In genomic region chr13:113047587-113047986, GRCh38 we compare ENCODE assay signal across 23 cellular contexts. TPM values are rescaled to one million over a fixed set of nuclear protein-coding genes. Genes with fewer than 3 reads are reported as not detected.
DNase-seq lines count a peak whose midpoint lies in the region; ATAC-seq, FAIRE-seq and TF ChIP-seq lines count a peak whose summit lies in the region.
"Had no signal": no experiment of that assay in that cellular context is flagged by ENCODE, and none has a peak within 500 bp of the region (broad histone marks: within the 10 kb centered on the region; RNA-seq: fewer than 3 reads in every experiment).

No MANE protein-coding gene starts in this region.

- H3K9ac ChIP-seq in kidney (ENCODE audit: low read length in 2 of 2) = no peak overlapping the region

- FAIRE-seq in kidney (lab: Jason Lieb, UNC) = no peak
- FAIRE-seq: A204.1 had no signal

- H3K36me3 ChIP-seq in right atrium auricular region (no peaks in the 10 kb centered on the region), kidney (ENCODE audit: control insufficient read depth in 1 of 2, insufficient read depth in 2 of 2, low read length in 2 of 2) (peaks cover 4 to 9% of the 10 kb centered on the region in 2 donors)
- H3K36me3 ChIP-seq: BE2C, Peyer's patch had no signal

- no peaks in the 10 kb centered on the region for H3K27me3 ChIP-seq in right atrium auricular region
- H3K27me3 ChIP-seq: BE2C, Peyer's patch had no signal

- H3K27ac ChIP-seq in right atrium auricular region = no peak overlapping the region
- H3K27ac ChIP-seq in kidney (ENCODE audit: low read depth in 2 of 2, low read length in 2 of 2) = no peak overlapping the region
- H3K27ac ChIP-seq: Peyer's patch had no signal

- H3K9me3 ChIP-seq in right atrium auricular region (no peaks in the 10 kb centered on the region), kidney (ENCODE audit: control insufficient read depth in 1 of 2, low read length in 2 of 2) (no peaks in the 10 kb centered on the region)
- H3K9me3 ChIP-seq: BE2C, Caco-2, Peyer's patch had no signal

- DNase-seq in left ventricle myocardium superior (peak; percentile 20), right atrium auricular region (ENCODE audit: low spot score) (no peak), kidney (peak; percentile 48), posterior vena cava (ENCODE audit: low spot score) (peak; percentile 74)
- DNase-seq in activated CD4-positive, alpha-beta T cell treated with anti-CD3 and anti-CD28 coated beads, Interleukin-2, amount 50 U/mL, for 1 hour = no peak
- DNase-seq in stimulated activated CD4-positive, alpha-beta T cell treated with anti-CD3 and anti-CD28 coated beads, Interleukin-4, amount 100 ng/mL, for 1 hour = no peak
- DNase-seq: Caco-2; CD4-positive, CD25-positive, alpha-beta regulatory T cell; DMS153; GF-D8; GOT3; KG1; NCI-H1105 treated with DMSO at 0.1 percent for 48 hours; NCI-H1694; NCI-H2081 treated with DMSO at 0.1 percent for 48 hours; NCI-H748 treated with DMSO at 0.1 percent for 48 hours; NK-92 treated with Interleukin-12 subunit alpha and Interleukin-12 subunit beta, amount 100 ng/mL, for 24 hours; Peyer's patch; SHP77 had no signal

- ATAC-seq in left ventricle myocardium superior = no peak
- ATAC-seq in HG03045 (IDR thresholded peaks at IDR 0.05; ENCODE audit: unreplicated experiment) = no peak
- no peak for ATAC-seq in activated CD4-positive, CD25-positive, alpha-beta regulatory T cell treated with anti-CD3 and anti-CD28 coated beads, Interleukin-2, amount 50 U/mL, for 24 hours

- no peak for TF ChIP-seq CTCF in right atrium auricular region (IDR thresholded peaks at IDR 0.05)
- TF ChIP-seq CTCF in kidney (IDR thresholded peaks at IDR 0.05; ENCODE audit: borderline replicate concordance, extremely low read depth, insufficient read depth) = no peak

- H3K4me3 ChIP-seq in right atrium auricular region (no peak overlapping the region), kidney (ENCODE audit: low read length in 2 of 2) (no peak overlapping the region)
- H3K4me3 ChIP-seq: Peyer's patch had no signal

- peaks cover 0 to 21% of the 10 kb centered on the region in 2 donors for H3K4me1 ChIP-seq in right atrium auricular region
- H3K4me1 ChIP-seq in kidney (ENCODE audit: control insufficient read depth in 1 of 2, insufficient read depth in 1 of 2, low read depth in 1 of 2, low read length in 2 of 2) = no peaks in the 10 kb centered on the region
- H3K4me1 ChIP-seq: BE2C, Caco-2, Peyer's patch had no signal

- intact Hi-C loops in left ventricle myocardium superior (cut with micrococcal nuclease) = no loop called here
- intact Hi-C loops in kidney (cut with DNase I) = no loop called here
- intact Hi-C loops in posterior vena cava (cut with DNase I) = no loop called here

RNA-seq across cellular contexts. Expression of gene F7, which starts 58.0 kb away (rescaled TPM):
- total RNA-seq in left ventricle myocardium superior = not detected
- total RNA-seq in right atrium auricular region = under 1 TPM in 1 of 2 donors, not detected in 1; 0.20 TPM
- total RNA-seq in kidney = 0.16 TPM
- 0.52 TPM for polyA plus RNA-seq in kidney (ENCODE audit: insufficient read depth, low read depth, low replicate concordance)
- under 1 TPM in 1 of 2 donors, not detected in 1; 0.10 TPM for total RNA-seq in posterior vena cava
- total RNA-seq: CD4-positive, CD25-positive, alpha-beta regulatory T cell had no signal
- polyA plus RNA-seq: CD4-positive, CD25-positive, alpha-beta regulatory T cell had no signal

Comparison
In these comparisons a context has a peak if more than half of its experiments do, and no peak if none do; other contexts are left out.
1. DNase-seq: peak in left ventricle myocardium superior (single experiment), kidney (single experiment) and posterior vena cava (single experiment); none in right atrium auricular region (single experiment), activated CD4-positive, alpha-beta T cell treated with anti-CD3 and anti-CD28 coated beads, Interleukin-2, amount 50 U/mL, for 1 hour (single experiment) and stimulated activated CD4-positive, alpha-beta T cell treated with anti-CD3 and anti-CD28 coated beads, Interleukin-4, amount 100 ng/mL, for 1 hour (single experiment).